34 cellular contexts compared by ENCODE assay signal in genomic region chr1:11888877-11889208, GRCh38. TPM values are rescaled to one million over a fixed set of nuclear protein-coding genes. Genes with fewer than 3 reads are reported as not detected.
"Had no signal": no experiment of that assay in that cellular context is flagged by ENCODE, and none has a peak within 500 bp of the region (broad histone marks: within the 10 kb centered on the region; RNA-seq: fewer than 3 reads in every experiment).

No MANE protein-coding gene starts in this region.

- H3K27ac ChIP-seq: ascending aorta, SJSA1 had no signal

- H3K4me1 ChIP-seq: ascending aorta, SJSA1 had no signal

- H3K9me3 ChIP-seq: ascending aorta, MG63, SJSA1, SK-N-SH had no signal

- DNase-seq: activated CD4-positive, alpha-beta T cell treated with anti-CD3 and anti-CD28 coated beads for 36 hours; activated CD4-positive, alpha-beta T cell treated with anti-CD3 and anti-CD28 coated beads, Interleukin-2, amount 10 ng/mL, durations not matched to agents 7 days and 5 days; activated CD4-positive, alpha-beta T cell treated with anti-CD3 and anti-CD28 coated beads, Interleukin-2, amount 50 U/mL, for 48 hours; activated CD8-positive, alpha-beta T cell treated with anti-CD3 and anti-CD28 coated beads, Interleukin-2, amount 10 ng/mL, durations not matched to agents 7 days and 5 days; activated gamma-delta T cell; activated naive CD4-positive, alpha-beta T cell treated with Interleukin-2 at 50 U/mL for 16 hours; activated naive CD8-positive, alpha-beta T cell treated with anti-CD3 and anti-CD28 coated beads, Interleukin-2, amount 10 ng/mL, durations not matched to agents 7 days and 5 days; activated T-cell treated with anti-CD3 and anti-CD28 coated beads, Interleukin-2, amount 50 U/mL, for 24 hours; amygdala; Kasumi-1; KG1; MG63; NCI-H1048; NCI-H1105 treated with DMSO at 0.1 percent for 48 hours; NCI-H1436; NCI-H1694; NCI-H1930; NCI-H2081 treated with DMSO at 0.1 percent for 48 hours; NCI-H226; NCI-H446 treated with DMSO at 0.1 percent for 48 hours; NCI-H524; NCI-H69; NCI-H82; SHP77 treated with DMSO at 0.1 percent for 48 hours; SK-N-SH had no signal

- H3K36me3 ChIP-seq: ascending aorta, MG63, SJSA1 had no signal

- H3K27me3 ChIP-seq: ascending aorta, MG63 had no signal

- ATAC-seq: activated CD4-positive, alpha-beta T cell treated with anti-CD3 and anti-CD28 coated beads for 36 hours; activated CD4-positive, CD25-positive, alpha-beta regulatory T cell treated with anti-CD3 and anti-CD28 coated beads, Interleukin-2, amount 50 U/mL, for 24 hours; activated CD8-positive, alpha-beta T cell treated with anti-CD3 and anti-CD28 coated beads, Interleukin-2, amount 10 ng/mL, durations not matched to agents 7 days and 5 days; Panc1 had no signal

- H3K36me3 Mint-ChIP-seq: activated naive CD4-positive, alpha-beta T cell treated with anti-CD3 and anti-CD28 coated beads, Interleukin-2, amount 50 U/mL, for 24 hours; activated naive CD8-positive, alpha-beta T cell treated with anti-CD3 and anti-CD28 coated beads, Interleukin-2, amount 10 ng/mL, durations not matched to agents 7 days and 5 days had no signal

- H3K27ac Mint-ChIP-seq: activated CD4-positive, alpha-beta T cell treated with anti-CD3 and anti-CD28 coated beads for 36 hours; activated CD4-positive, alpha-beta T cell treated with anti-CD3 and anti-CD28 coated beads, Interleukin-2, amount 10 ng/mL, durations not matched to agents 7 days and 5 days; activated CD8-positive, alpha-beta T cell treated with anti-CD3 and anti-CD28 coated beads, Interleukin-2, amount 10 ng/mL, durations not matched to agents 7 days and 5 days; activated naive CD4-positive, alpha-beta T cell treated with anti-CD3 and anti-CD28 coated beads, Interleukin-2, amount 50 U/mL, for 24 hours; activated naive CD8-positive, alpha-beta T cell treated with anti-CD3 and anti-CD28 coated beads, Interleukin-2, amount 10 ng/mL, durations not matched to agents 7 days and 5 days; activated T-cell treated with anti-CD3 and anti-CD28 coated beads, Interleukin-2, amount 50 U/mL, for 24 hours; activated T-helper 2 cell treated with anti-CD3 and anti-CD28 coated beads, Interferon-gamma antibody, Interleukin-2, Interleukin-4, amounts not matched to agents 10 μg/mL and 5 μg/mL and 100 μg/mL, durations not matched to agents 14 hours and 24 hours and 36 hours; T-helper 1 cell treated with Interleukin-12 subunit alpha and Interleukin-12 subunit beta and Interleukin-4 antibody, amounts not matched to agents 30 μg/mL and 1 μg/mL, for 36 hours; T-helper 2 cell treated with Interferon-gamma antibody and Interleukin-4, amounts not matched to agents 5 μg/mL and 100 μg/mL, for 36 hours had no signal

- H3K4me1 Mint-ChIP-seq: activated CD4-positive, alpha-beta T cell treated with anti-CD3 and anti-CD28 coated beads for 36 hours; activated CD4-positive, alpha-beta T cell treated with anti-CD3 and anti-CD28 coated beads, Interleukin-2, amount 10 ng/mL, durations not matched to agents 7 days and 5 days; activated naive CD4-positive, alpha-beta T cell treated with anti-CD3 and anti-CD28 coated beads, Interleukin-2, amount 50 U/mL, for 24 hours had no signal

- H3K9me3 Mint-ChIP-seq: activated CD4-positive, alpha-beta T cell treated with anti-CD3 and anti-CD28 coated beads, Interleukin-2, amount 10 ng/mL, durations not matched to agents 7 days and 5 days; activated naive CD4-positive, alpha-beta T cell treated with anti-CD3 and anti-CD28 coated beads, Interleukin-2, amount 50 U/mL, for 24 hours; activated naive CD8-positive, alpha-beta T cell treated with anti-CD3 and anti-CD28 coated beads, Interleukin-2, amount 10 ng/mL, durations not matched to agents 7 days and 5 days; activated T-cell treated with anti-CD3 and anti-CD28 coated beads, Interleukin-2, amount 50 U/mL, for 24 hours; activated T-helper 2 cell treated with anti-CD3 and anti-CD28 coated beads, Interferon-gamma antibody, Interleukin-2, Interleukin-4, amounts not matched to agents 10 μg/mL and 5 μg/mL and 100 μg/mL, durations not matched to agents 14 hours and 24 hours and 36 hours; T-helper 1 cell treated with Interleukin-12 subunit alpha and Interleukin-12 subunit beta and Interleukin-4 antibody, amounts not matched to agents 30 μg/mL and 1 μg/mL, for 36 hours; T-helper 2 cell treated with Interferon-gamma antibody and Interleukin-4, amounts not matched to agents 5 μg/mL and 100 μg/mL, for 36 hours had no signal

- H3K4me3 Mint-ChIP-seq: activated CD4-positive, alpha-beta T cell treated with anti-CD3 and anti-CD28 coated beads for 36 hours; activated CD4-positive, alpha-beta T cell treated with anti-CD3 and anti-CD28 coated beads, Interleukin-2, amount 10 ng/mL, durations not matched to agents 7 days and 5 days; activated CD8-positive, alpha-beta T cell treated with anti-CD3 and anti-CD28 coated beads, Interleukin-2, amount 10 ng/mL, durations not matched to agents 7 days and 5 days; activated naive CD4-positive, alpha-beta T cell treated with anti-CD3 and anti-CD28 coated beads, Interleukin-2, amount 50 U/mL, for 24 hours; activated naive CD8-positive, alpha-beta T cell treated with anti-CD3 and anti-CD28 coated beads, Interleukin-2, amount 10 ng/mL, durations not matched to agents 7 days and 5 days; activated T-cell treated with anti-CD3 and anti-CD28 coated beads, Interleukin-2, amount 50 U/mL, for 24 hours; T-helper 1 cell treated with Interleukin-12 subunit alpha and Interleukin-12 subunit beta and Interleukin-4 antibody, amounts not matched to agents 30 μg/mL and 1 μg/mL, for 36 hours; T-helper 2 cell treated with Interferon-gamma antibody and Interleukin-4, amounts not matched to agents 5 μg/mL and 100 μg/mL, for 36 hours had no signal

- H3K4me3 ChIP-seq: ascending aorta, MG63, SJSA1 had no signal

RNA-seq across cellular contexts. Expression of gene NPPB, which starts 30.1 kb away (rescaled TPM):
- total RNA-seq: activated CD4-positive, alpha-beta T cell treated with anti-CD3 and anti-CD28 coated beads for 36 hours; activated CD4-positive, alpha-beta T cell treated with anti-CD3 and anti-CD28 coated beads, Interleukin-2, amount 10 ng/mL, durations not matched to agents 7 days and 5 days; activated CD8-positive, alpha-beta T cell treated with anti-CD3 and anti-CD28 coated beads, Interleukin-2, amount 10 ng/mL, durations not matched to agents 7 days and 5 days; activated naive CD8-positive, alpha-beta T cell treated with anti-CD3 and anti-CD28 coated beads, Interleukin-2, amount 10 ng/mL, durations not matched to agents 7 days and 5 days; activated T-helper 2 cell treated with anti-CD3 and anti-CD28 coated beads, Interferon-gamma antibody, Interleukin-2, Interleukin-4, amounts not matched to agents 10 μg/mL and 5 μg/mL and 100 μg/mL, durations not matched to agents 14 hours and 24 hours and 36 hours; ascending aorta; RPMI7951 had no signal

RNA-seq across cellular contexts. Expression of gene NPPA, which starts 41.3 kb away (rescaled TPM):
- total RNA-seq: activated CD4-positive, alpha-beta T cell treated with anti-CD3 and anti-CD28 coated beads for 36 hours; activated CD4-positive, alpha-beta T cell treated with anti-CD3 and anti-CD28 coated beads, Interleukin-2, amount 10 ng/mL, durations not matched to agents 7 days and 5 days; activated CD8-positive, alpha-beta T cell treated with anti-CD3 and anti-CD28 coated beads, Interleukin-2, amount 10 ng/mL, durations not matched to agents 7 days and 5 days; activated naive CD8-positive, alpha-beta T cell treated with anti-CD3 and anti-CD28 coated beads, Interleukin-2, amount 10 ng/mL, durations not matched to agents 7 days and 5 days; activated T-helper 2 cell treated with anti-CD3 and anti-CD28 coated beads, Interferon-gamma antibody, Interleukin-2, Interleukin-4, amounts not matched to agents 10 μg/mL and 5 μg/mL and 100 μg/mL, durations not matched to agents 14 hours and 24 hours and 36 hours; ascending aorta; RPMI7951; SJSA1 had no signal
- polyA plus RNA-seq: SK-N-SH had no signal
